In genomic region chr2:240560084-240560479, GRCh38 we compare ENCODE assay signal across 8 cellular contexts. TPM values are rescaled to one million over a fixed set of nuclear protein-coding genes. Genes with fewer than 3 reads are reported as not detected.
DNase-seq lines count a peak whose midpoint lies in the region; ATAC-seq and TF ChIP-seq lines count a peak whose summit lies in the region.

Gene DUSP28, plus strand, starts transcription at chr2:240560357. Its CDS starts 328 bp downstream, at chr2:240560685.

- peaks cover 26% of the 10 kb centered on the region for H3K27me3 ChIP-seq in HUES6 (ENCODE audit: control insufficient read depth, insufficient read depth, low read length)
- H3K27me3 ChIP-seq in naive thymus-derived CD4-positive, alpha-beta T cell (ENCODE audit: control insufficient read depth in 2 of 2, insufficient read depth in 2 of 2, low read length in 2 of 2): no peaks in the 10 kb centered on the region

- no peaks in the 10 kb centered on the region for H3K27me3 Mint-ChIP-seq in activated T-cell treated with anti-CD3 and anti-CD28 coated beads, Interleukin-2, amount 50 U/mL, for 72 hours (ENCODE audit: low read depth)
- no peaks in the 10 kb centered on the region for H3K27me3 Mint-ChIP-seq in naive thymus-derived CD4-positive, alpha-beta T cell

- H3K4me3 ChIP-seq in HUES6 (ENCODE audit: low read depth, low read length): peak within 1 kb of the TSS; percentile 85
- H3K4me3 ChIP-seq in naive thymus-derived CD4-positive, alpha-beta T cell (ENCODE audit: low read length): peak within 1 kb of the TSS; percentile 82

- POLR2A ChIA-PET in naive thymus-derived CD4-positive, alpha-beta T cell (lab: Charles Lee): interaction anchor here (0.6 to 10.7 kb wide), 7 partner anchors 8 to 115 kb away, joined by 3 to 264 read pairs (median 5); partner anchors contain the start of genes CAPN10 and RNPEPL1

- H3K9me3 Mint-ChIP-seq in activated T-cell treated with anti-CD3 and anti-CD28 coated beads, Interleukin-2, amount 50 U/mL, for 72 hours: no peaks in the 10 kb centered on the region
- H3K9me3 Mint-ChIP-seq in naive thymus-derived CD4-positive, alpha-beta T cell: no peaks in the 10 kb centered on the region

- no peaks in the 10 kb centered on the region for H3K36me3 ChIP-seq in HUES6 (ENCODE audit: control insufficient read depth, insufficient read depth, low read length)
- H3K36me3 ChIP-seq in naive thymus-derived CD4-positive, alpha-beta T cell (ENCODE audit: control insufficient read depth in 2 of 3, insufficient read depth in 3 of 3, low read length in 3 of 3): peaks cover 0 to 20% (median 0%) of the 10 kb centered on the region in 3 experiments

- H3K4me3 Mint-ChIP-seq in activated T-cell treated with anti-CD3 and anti-CD28 coated beads, Interleukin-2, amount 50 U/mL, for 72 hours: peak within 1 kb of the TSS; percentile 83 to 100
- H3K4me3 Mint-ChIP-seq in naive thymus-derived CD4-positive, alpha-beta T cell: peak within 1 kb of the TSS; percentile 81 to 96 (median 88)

- CTCF ChIA-PET in naive thymus-derived CD4-positive, alpha-beta T cell (lab: Charles Lee): interaction anchor here (2.2 kb wide), 1 partner anchor 9 kb away, joined by 6 read pairs; the partner anchor contains the start of gene RNPEPL1

- peak; percentile 56 for ATAC-seq in GM21423 (IDR thresholded peaks at IDR 0.05; ENCODE audit: unreplicated experiment)
- peak; percentile 66 to 67 for ATAC-seq in activated T-cell treated with anti-CD3 and anti-CD28 coated beads, Interleukin-2, amount 50 U/mL, for 72 hours (replicated peaks in 1 of 2)
- ATAC-seq in naive thymus-derived CD4-positive, alpha-beta T cell: peak; percentile 77

- H3K27ac Mint-ChIP-seq in activated T-cell treated with anti-CD3 and anti-CD28 coated beads, Interleukin-2, amount 50 U/mL, for 72 hours: peak within 1 kb of the TSS; percentile 98
- H3K27ac Mint-ChIP-seq in naive thymus-derived CD4-positive, alpha-beta T cell: peak within 1 kb of the TSS; percentile 85 to 97 (median 91)

- intact Hi-C loops in naive thymus-derived CD4-positive, alpha-beta T cell (cut with micrococcal nuclease): loop anchor here (1.0 to 10.0 kb wide), 14 partner anchors 8 to 1325 kb away; partner anchors contain the start of genes RNPEPL1 (in 2 of the 2), D2HGDH (in 1 of the 2), GPR35 (in 1 of the 2) and HDAC4 (in 1 of the 2)

- DNase-seq in DMS153 (lab: John Stamatoyannopoulos, UW) (peak; percentile 74), fibroblast of gingiva (ENCODE audit: low read depth) (peak; percentile 87)
- peak; percentile 94 to 95 for DNase-seq in activated T-cell treated with anti-CD3 and anti-CD28 coated beads, Interleukin-2, amount 50 U/mL, for 72 hours
- peak; percentile 83 to 94 (median 88) for DNase-seq in naive thymus-derived CD4-positive, alpha-beta T cell
- peak; percentile 78 to 93 (median 82) for DNase-seq in stimulated activated naive CD4-positive, alpha-beta T cell (lab: John Stamatoyannopoulos, UW)

- peaks cover 20% of the 10 kb centered on the region for H3K4me1 ChIP-seq in HUES6 (ENCODE audit: control insufficient read depth, insufficient read depth, low read length)
- peaks cover 67 to 69% of the 10 kb centered on the region in 2 donors for H3K4me1 ChIP-seq in naive thymus-derived CD4-positive, alpha-beta T cell (ENCODE audit: control insufficient read depth in 2 of 2, insufficient read depth in 2 of 2, low read length in 2 of 2)

- peaks cover 73% of the 10 kb centered on the region for H3K4me1 Mint-ChIP-seq in activated T-cell treated with anti-CD3 and anti-CD28 coated beads, Interleukin-2, amount 50 U/mL, for 72 hours (ENCODE audit: low read depth)
- peaks cover 50 to 73% (median 69%) of the 10 kb centered on the region in 7 donors for H3K4me1 Mint-ChIP-seq in naive thymus-derived CD4-positive, alpha-beta T cell

- peak within 1 kb of the TSS; percentile 87 for H3K27ac ChIP-seq in HUES6 (ENCODE audit: low read depth, low read length)
- peak within 1 kb of the TSS; percentile 93 for H3K27ac ChIP-seq in naive thymus-derived CD4-positive, alpha-beta T cell (ENCODE audit: low read depth, low read length)

- H3K36me3 Mint-ChIP-seq in activated T-cell treated with anti-CD3 and anti-CD28 coated beads, Interleukin-2, amount 50 U/mL, for 72 hours (ENCODE audit: insufficient read depth in 2 of 2): peaks cover 10 to 19% of the 10 kb centered on the region in 2 donors
- H3K36me3 Mint-ChIP-seq in naive thymus-derived CD4-positive, alpha-beta T cell: peaks cover 0 to 33% (median 6%) of the 10 kb centered on the region in 5 donors

- peak within 1 kb of the TSS; percentile 82 for H3K9ac ChIP-seq in HUES6 (ENCODE audit: low read length)

- H3K9me3 ChIP-seq in HUES6 (ENCODE audit: control insufficient read depth, insufficient read depth, low read depth, low read length): no peaks in the 10 kb centered on the region
- H3K9me3 ChIP-seq in naive thymus-derived CD4-positive, alpha-beta T cell (ENCODE audit: control insufficient read depth in 2 of 3, low read length in 3 of 3): no peaks in the 10 kb centered on the region

TF ChIP-seq in PFSK-1, 5 proteins besides CTCF, POLR2A, EP300 and RAD21:
- TF ChIP-seq POLR2AphosphoS5 (IDR thresholded peaks at IDR 0.05; ENCODE audit: low read depth, low read length) (peak; percentile 74; the same call in 1 of the 2 replicates), REST (IDR thresholded peaks at IDR 0.05; ENCODE audit: insufficient read depth in 1 of 2, low read depth in 2 of 2, low read length in 2 of 2) (no peak), TAF1 (IDR thresholded peaks at IDR 0.05; ENCODE audit: borderline replicate concordance, insufficient read depth, low read length) (peak; percentile 62), SIN3A (IDR thresholded peaks at IDR 0.05; ENCODE audit: borderline replicate concordance, insufficient read depth, low read length) (peak; percentile 84; the same call in 1 of the 2 replicates)

RNA-seq across cellular contexts. Expression of gene DUSP28, which starts in this region (rescaled TPM):
- 3.5 TPM for polyA plus RNA-seq in PFSK-1 (2012; ENCODE audit: insufficient read length, low read depth)
- 1 to 10 TPM; 7.1 to 7.3 TPM for total RNA-seq in activated T-cell treated with anti-CD3 and anti-CD28 coated beads, Interleukin-2, amount 50 U/mL, for 72 hours
- 10 to 100 TPM; 11.1 to 19.5 (median 14.7) TPM for total RNA-seq in naive thymus-derived CD4-positive, alpha-beta T cell
- 10 to 100 TPM; 17.8 to 30.1 TPM for polyA plus RNA-seq in naive thymus-derived CD4-positive, alpha-beta T cell

Comparison
In these comparisons a context has a peak if more than half of its experiments do, and no peak if none do; other contexts are left out.
1. Peak in every context shown above with its lines: DNase-seq, ATAC-seq, H3K4me3 ChIP-seq and H3K27ac ChIP-seq.